ENCODE assay signal across 1 cellular context in the genomic region with DNA sequence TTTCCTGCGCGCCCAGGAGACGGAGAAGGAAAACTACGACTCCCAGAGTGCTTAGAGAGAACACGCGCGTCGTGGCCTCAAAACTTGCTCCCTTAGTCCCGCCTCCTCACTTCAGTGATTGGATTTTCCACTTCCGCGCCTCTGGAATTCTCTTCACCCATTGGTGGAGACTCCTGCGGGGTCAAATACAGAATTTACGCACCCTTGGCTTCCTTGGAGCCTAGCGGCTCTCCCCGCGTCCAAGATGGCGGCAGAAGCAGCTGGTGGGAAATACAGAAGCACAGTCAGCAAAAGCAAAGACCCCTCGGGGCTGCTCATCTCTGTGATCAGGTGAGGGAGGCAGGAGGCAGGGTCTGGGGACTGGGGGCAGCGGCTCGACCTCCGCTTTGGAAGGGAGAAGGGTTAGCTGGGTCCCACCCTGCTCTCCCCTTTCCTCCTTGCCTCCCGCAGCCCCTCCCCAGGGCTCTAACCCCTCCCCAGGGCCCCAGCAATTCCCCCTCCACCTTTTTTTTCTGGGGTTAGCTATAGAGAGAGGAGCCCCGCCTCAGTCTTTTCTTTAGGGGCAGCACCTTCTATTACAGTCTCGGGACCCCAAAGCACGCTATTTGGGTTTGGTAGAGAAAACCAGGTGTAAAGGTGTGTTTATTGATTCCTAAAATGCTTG.
TF ChIP-seq lines count a peak whose summit lies in the region.

Gene EXOC4, plus strand, starts transcription at position 221 of the 664 bp plus-strand sequence.

TF ChIP-seq in HepG2, 621 proteins besides CTCF, POLR2A, EP300 and RAD21 (continued from another document and continues in another):
- TF ChIP-seq ZNF574 (CRISPR knock-in tag; IDR thresholded peaks at IDR 0.05) (peak; percentile 62; the same call in 1 of the 2 replicates), ZNF430 (CRISPR knock-in tag; IDR thresholded peaks at IDR 0.05) (no peak), SIN3A (IDR thresholded peaks at IDR 0.05; ENCODE audit: borderline replicate concordance, low read depth, low read length) (peak; percentile 39; the same call in 1 of the 2 replicates), YY1 (IDR thresholded peaks at IDR 0.05; ENCODE audit: insufficient read depth, insufficient replicate concordance, low read depth, low read length) (peak; percentile 96), ZNF564 (CRISPR knock-in tag; IDR thresholded peaks at IDR 0.05) (no peak), HOMEZ (CRISPR knock-in tag; IDR thresholded peaks at IDR 0.05; ENCODE audit: low read depth) (no peak), ZNF235 (CRISPR knock-in tag; IDR thresholded peaks at IDR 0.05; ENCODE audit: borderline replicate concordance) (no peak), ZNF33B (CRISPR knock-in tag; IDR thresholded peaks at IDR 0.05) (no peak), ZNF770 (CRISPR knock-in tag; IDR thresholded peaks at IDR 0.05) (no peak), ATF7-NPFF (CRISPR knock-in tag; IDR thresholded peaks at IDR 0.05; ENCODE audit: low read depth) (no peak), ZNF496 (CRISPR knock-in tag; IDR thresholded peaks at IDR 0.05; ENCODE audit: insufficient replicate concordance) (no peak), RXRB (CRISPR knock-in tag; IDR thresholded peaks at IDR 0.05; ENCODE audit: borderline replicate concordance) (no peak), REXO4 (CRISPR knock-in tag; IDR thresholded peaks at IDR 0.05; ENCODE audit: borderline replicate concordance) (no peak), ZNF879 (CRISPR knock-in tag; IDR thresholded peaks at IDR 0.05) (no peak), ZNF547 (CRISPR knock-in tag; IDR thresholded peaks at IDR 0.05) (peak; percentile 45; the same call in 1 of the 2 replicates), IRF2 (CRISPR knock-in tag; IDR thresholded peaks at IDR 0.05) (peak; percentile 66), KLF11 (CRISPR knock-in tag; IDR thresholded peaks at IDR 0.05) (no peak), ASH2L (IDR thresholded peaks at IDR 0.05; ENCODE audit: insufficient read length, low read depth, low read length) (peak; percentile 61), MYNN (CRISPR knock-in tag; IDR thresholded peaks at IDR 0.05; ENCODE audit: low read depth) (no peak), ZNF83 (CRISPR knock-in tag; IDR thresholded peaks at IDR 0.05; ENCODE audit: borderline replicate concordance) (no peak), MED13 (CRISPR knock-in tag; IDR thresholded peaks at IDR 0.05) (no peak), MBD4 (IDR thresholded peaks at IDR 0.05; ENCODE audit: borderline replicate concordance, low read length) (no peak), SMYD3 (CRISPR knock-in tag; IDR thresholded peaks at IDR 0.05) (no peak), ZNF766 (CRISPR knock-in tag; IDR thresholded peaks at IDR 0.05; ENCODE audit: borderline replicate concordance) (no peak), CEBPB (IDR thresholded peaks at IDR 0.05; ENCODE audit: borderline replicate concordance, low read depth, low read length) (no peak), HOXA7 (CRISPR knock-in tag; IDR thresholded peaks at IDR 0.05) (no peak), TCF12 (IDR thresholded peaks at IDR 0.05) (no peak), TCF12 (CRISPR knock-in tag; IDR thresholded peaks at IDR 0.05) (no peak), RELA (CRISPR knock-in tag; IDR thresholded peaks at IDR 0.05) (no peak), FOXJ3 (CRISPR knock-in tag; IDR thresholded peaks at IDR 0.05; ENCODE audit: borderline replicate concordance) (no peak), PBX2 (CRISPR knock-in tag; IDR thresholded peaks at IDR 0.05) (no peak)
- TF ChIP-seq, protein P1, sequence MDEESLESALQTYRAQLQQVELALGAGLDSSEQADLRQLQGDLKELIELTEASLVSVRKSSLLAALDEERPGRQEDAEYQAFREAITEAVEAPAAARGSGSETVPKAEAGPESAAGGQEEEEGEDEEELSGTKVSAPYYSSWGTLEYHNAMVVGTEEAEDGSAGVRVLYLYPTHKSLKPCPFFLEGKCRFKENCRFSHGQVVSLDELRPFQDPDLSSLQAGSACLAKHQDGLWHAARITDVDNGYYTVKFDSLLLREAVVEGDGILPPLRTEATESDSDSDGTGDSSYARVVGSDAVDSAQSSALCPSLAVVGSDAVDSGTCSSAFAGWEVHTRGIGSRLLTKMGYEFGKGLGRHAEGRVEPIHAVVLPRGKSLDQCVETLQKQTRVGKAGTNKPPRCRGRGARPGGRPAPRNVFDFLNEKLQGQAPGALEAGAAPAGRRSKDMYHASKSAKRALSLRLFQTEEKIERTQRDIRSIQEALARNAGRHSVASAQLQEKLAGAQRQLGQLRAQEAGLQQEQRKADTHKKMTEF (CRISPR knock-in tag; IDR thresholded peaks at IDR 0.05), result 0 out of 2 replicates have a peak, but pooled peaks have one; percentile 41
- TF ChIP-seq, protein P2, sequence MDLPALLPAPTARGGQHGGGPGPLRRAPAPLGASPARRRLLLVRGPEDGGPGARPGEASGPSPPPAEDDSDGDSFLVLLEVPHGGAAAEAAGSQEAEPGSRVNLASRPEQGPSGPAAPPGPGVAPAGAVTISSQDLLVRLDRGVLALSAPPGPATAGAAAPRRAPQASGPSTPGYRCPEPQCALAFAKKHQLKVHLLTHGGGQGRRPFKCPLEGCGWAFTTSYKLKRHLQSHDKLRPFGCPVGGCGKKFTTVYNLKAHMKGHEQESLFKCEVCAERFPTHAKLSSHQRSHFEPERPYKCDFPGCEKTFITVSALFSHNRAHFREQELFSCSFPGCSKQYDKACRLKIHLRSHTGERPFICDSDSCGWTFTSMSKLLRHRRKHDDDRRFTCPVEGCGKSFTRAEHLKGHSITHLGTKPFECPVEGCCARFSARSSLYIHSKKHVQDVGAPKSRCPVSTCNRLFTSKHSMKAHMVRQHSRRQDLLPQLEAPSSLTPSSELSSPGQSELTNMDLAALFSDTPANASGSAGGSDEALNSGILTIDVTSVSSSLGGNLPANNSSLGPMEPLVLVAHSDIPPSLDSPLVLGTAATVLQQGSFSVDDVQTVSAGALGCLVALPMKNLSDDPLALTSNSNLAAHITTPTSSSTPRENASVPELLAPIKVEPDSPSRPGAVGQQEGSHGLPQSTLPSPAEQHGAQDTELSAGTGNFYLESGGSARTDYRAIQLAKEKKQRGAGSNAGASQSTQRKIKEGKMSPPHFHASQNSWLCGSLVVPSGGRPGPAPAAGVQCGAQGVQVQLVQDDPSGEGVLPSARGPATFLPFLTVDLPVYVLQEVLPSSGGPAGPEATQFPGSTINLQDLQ (CRISPR knock-in tag; IDR thresholded peaks at IDR 0.05), result no peak
- TF ChIP-seq, protein P3, sequence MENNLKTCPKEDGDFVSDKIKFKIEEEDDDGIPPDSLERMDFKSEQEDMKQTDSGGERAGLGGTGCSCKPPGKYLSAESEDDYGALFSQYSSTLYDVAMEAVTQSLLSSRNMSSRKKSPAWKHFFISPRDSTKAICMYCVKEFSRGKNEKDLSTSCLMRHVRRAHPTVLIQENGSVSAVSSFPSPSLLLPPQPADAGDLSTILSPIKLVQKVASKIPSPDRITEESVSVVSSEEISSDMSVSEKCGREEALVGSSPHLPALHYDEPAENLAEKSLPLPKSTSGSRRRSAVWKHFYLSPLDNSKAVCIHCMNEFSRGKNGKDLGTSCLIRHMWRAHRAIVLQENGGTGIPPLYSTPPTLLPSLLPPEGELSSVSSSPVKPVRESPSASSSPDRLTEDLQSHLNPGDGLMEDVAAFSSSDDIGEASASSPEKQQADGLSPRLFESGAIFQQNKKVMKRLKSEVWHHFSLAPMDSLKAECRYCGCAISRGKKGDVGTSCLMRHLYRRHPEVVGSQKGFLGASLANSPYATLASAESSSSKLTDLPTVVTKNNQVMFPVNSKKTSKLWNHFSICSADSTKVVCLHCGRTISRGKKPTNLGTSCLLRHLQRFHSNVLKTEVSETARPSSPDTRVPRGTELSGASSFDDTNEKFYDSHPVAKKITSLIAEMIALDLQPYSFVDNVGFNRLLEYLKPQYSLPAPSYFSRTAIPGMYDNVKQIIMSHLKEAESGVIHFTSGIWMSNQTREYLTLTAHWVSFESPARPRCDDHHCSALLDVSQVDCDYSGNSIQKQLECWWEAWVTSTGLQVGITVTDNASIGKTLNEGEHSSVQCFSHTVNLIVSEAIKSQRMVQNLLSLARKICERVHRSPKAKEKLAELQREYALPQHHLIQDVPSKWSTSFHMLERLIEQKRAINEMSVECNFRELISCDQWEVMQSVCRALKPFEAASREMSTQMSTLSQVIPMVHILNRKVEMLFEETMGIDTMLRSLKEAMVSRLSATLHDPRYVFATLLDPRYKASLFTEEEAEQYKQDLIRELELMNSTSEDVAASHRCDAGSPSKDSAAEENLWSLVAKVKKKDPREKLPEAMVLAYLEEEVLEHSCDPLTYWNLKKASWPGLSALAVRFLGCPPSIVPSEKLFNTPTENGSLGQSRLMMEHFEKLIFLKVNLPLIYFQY (CRISPR knock-in tag; IDR thresholded peaks at IDR 0.05; ENCODE audit: borderline replicate concordance), result no peak
- TF ChIP-seq, protein P4, sequence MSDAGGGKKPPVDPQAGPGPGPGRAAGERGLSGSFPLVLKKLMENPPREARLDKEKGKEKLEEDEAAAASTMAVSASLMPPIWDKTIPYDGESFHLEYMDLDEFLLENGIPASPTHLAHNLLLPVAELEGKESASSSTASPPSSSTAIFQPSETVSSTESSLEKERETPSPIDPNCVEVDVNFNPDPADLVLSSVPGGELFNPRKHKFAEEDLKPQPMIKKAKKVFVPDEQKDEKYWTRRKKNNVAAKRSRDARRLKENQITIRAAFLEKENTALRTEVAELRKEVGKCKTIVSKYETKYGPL (CRISPR knock-in tag; IDR thresholded peaks at IDR 0.05), result no peak
- TF ChIP-seq, protein P5, sequence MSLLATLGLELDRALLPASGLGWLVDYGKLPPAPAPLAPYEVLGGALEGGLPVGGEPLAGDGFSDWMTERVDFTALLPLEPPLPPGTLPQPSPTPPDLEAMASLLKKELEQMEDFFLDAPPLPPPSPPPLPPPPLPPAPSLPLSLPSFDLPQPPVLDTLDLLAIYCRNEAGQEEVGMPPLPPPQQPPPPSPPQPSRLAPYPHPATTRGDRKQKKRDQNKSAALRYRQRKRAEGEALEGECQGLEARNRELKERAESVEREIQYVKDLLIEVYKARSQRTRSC (CRISPR knock-in tag; IDR thresholded peaks at IDR 0.05; ENCODE audit: low read depth), result no peak
- TF ChIP-seq, protein P6, sequence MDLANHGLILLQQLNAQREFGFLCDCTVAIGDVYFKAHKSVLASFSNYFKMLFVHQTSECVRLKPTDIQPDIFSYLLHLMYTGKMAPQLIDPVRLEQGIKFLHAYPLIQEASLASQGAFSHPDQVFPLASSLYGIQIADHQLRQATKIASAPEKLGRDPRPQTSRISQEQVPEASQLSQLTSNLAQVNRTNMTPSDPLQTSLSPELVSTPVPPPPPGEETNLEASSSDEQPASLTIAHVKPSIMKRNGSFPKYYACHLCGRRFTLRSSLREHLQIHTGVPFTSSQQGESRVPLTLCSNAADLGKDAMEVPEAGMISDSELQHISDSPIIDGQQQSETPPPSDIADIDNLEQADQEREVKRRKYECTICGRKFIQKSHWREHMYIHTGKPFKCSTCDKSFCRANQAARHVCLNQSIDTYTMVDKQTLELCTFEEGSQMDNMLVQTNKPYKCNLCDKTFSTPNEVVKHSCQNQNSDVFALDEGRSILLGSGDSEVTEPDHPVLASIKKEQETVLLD (CRISPR knock-in tag; IDR thresholded peaks at IDR 0.05; ENCODE audit: low read depth), result no peak
- TF ChIP-seq, protein P7, sequence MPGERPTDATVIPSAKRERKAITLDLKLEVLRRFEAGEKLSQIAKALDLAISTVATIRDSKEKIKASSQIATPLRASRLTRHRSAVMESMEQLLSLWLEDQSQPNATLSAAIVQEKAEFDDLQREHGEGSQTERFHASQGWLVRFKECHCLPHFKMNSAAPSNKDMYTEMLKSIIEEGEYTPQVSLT (CRISPR knock-in tag; IDR thresholded peaks at IDR 0.05; ENCODE audit: borderline replicate concordance, low read depth), result no peak
